Comparison of ENCODE assay signal across 17 cellular contexts in genomic region chr14:64673329-64673728, GRCh38. TPM values are rescaled to one million over a fixed set of nuclear protein-coding genes. Genes with fewer than 3 reads are reported as not detected.
DNase-seq lines count a peak whose midpoint lies in the region; ATAC-seq, FAIRE-seq and TF ChIP-seq lines count a peak whose summit lies in the region.
"Had no signal": no experiment of that assay in that cellular context is flagged by ENCODE, and none has a peak within 500 bp of the region (broad histone marks: within the 10 kb centered on the region; RNA-seq: fewer than 3 reads in every experiment).

No MANE protein-coding gene starts in this region.

- no peaks in the 10 kb centered on the region for H4K20me1 ChIP-seq in GM12878 (ENCODE audit: control insufficient read depth, insufficient read depth)
- no peaks in the 10 kb centered on the region for H4K20me1 ChIP-seq in neural progenitor cell (ENCODE audit: low read depth)

- H3K36me3 ChIP-seq in GM12878 (ENCODE audit: control insufficient read depth in 2 of 2, insufficient read depth in 2 of 2, low read length in 1 of 2) (no peaks in the 10 kb centered on the region), neural progenitor cell (no peaks in the 10 kb centered on the region)
- H3K36me3 ChIP-seq: BE2C, WERI-Rb-1 had no signal

- RAD21 ChIA-PET in GM12878 (lab: Charles Lee; ENCODE audit: unreplicated experiment), result interaction anchor here (0.9 to 3.0 kb wide), 9 partner anchors 9 to 237 kb away, joined by 3 to 19 read pairs (median 5); no protein-coding TSS in a partner anchor

- TF ChIP-seq RAD21 in GM12878 (IDR thresholded peaks at IDR 0.05; ENCODE audit: insufficient read depth, low read depth, low read length), result no peak

- peaks cover 28% of the 10 kb centered on the region for H3K4me1 Mint-ChIP-seq in CD4-positive, alpha-beta T cell (ENCODE audit: low read depth)
- H3K4me1 Mint-ChIP-seq in natural killer cell treated with Interleukin-12 subunit alpha and Interleukin-12 subunit beta and Interleukin-15 and Interleukin-18, amount 100 ng/mL, for 72 hours (ENCODE audit: low read depth in 2 of 2), result peaks cover 30 to 39% of the 10 kb centered on the region in 2 donors
- H3K4me1 Mint-ChIP-seq in neural progenitor cell, result peaks cover 8% of the 10 kb centered on the region

- H2AFZ ChIP-seq in GM12878 (ENCODE audit: control insufficient read depth, low read depth, low read length) (peak overlapping the region; percentile 1; the same call in 1 of the 2 replicates), neural progenitor cell (replicated peaks) (no peak overlapping the region)

- SMC1A ChIA-PET in GM12878 (lab: Charles Lee; ENCODE audit: uncharacterized antibody, unreplicated experiment), result interaction anchor here (0.7 to 5.0 kb wide), 13 partner anchors 8 to 226 kb away, joined by 3 to 38 read pairs (median 5); no protein-coding TSS in a partner anchor

- in situ Hi-C loops in GM12878 (cut with MboI), result loop anchor here (5.0 kb wide), 1 partner anchor 89 kb away; no protein-coding TSS in a partner anchor

- CTCF ChIA-PET in CD4-positive, alpha-beta T cell (lab: Charles Lee), result interaction anchor here (1.2 to 2.6 kb wide), 3 partner anchors 89 to 219 kb away, joined by 5 to 11 read pairs (median 8); no protein-coding TSS in a partner anchor
- CTCF ChIA-PET in GM12878 (lab: Yijun Ruan, JAX), result interaction anchor here (0.5 to 9.8 kb wide), 12 partner anchors 12 to 329 kb away, joined by 3 to 69 read pairs (median 6); no protein-coding TSS in a partner anchor

- 58% methylated on average over 8 of the region's 8 CpGs for WGBS in GM12878 (ENCODE audit: insufficient coverage, insufficient replicate concordance, low lambda C conversion rate, missing lambda C conversion rate)

- no peak for TF ChIP-seq EP300 in GM12878 (IDR thresholded peaks at IDR 0.05; ENCODE audit: borderline replicate concordance in 1 of 2, control insufficient read depth in 1 of 2, low read depth in 2 of 2, low read length in 2 of 2)

- no peak overlapping the region for H3K9ac ChIP-seq in GM12878 (ENCODE audit: control insufficient read depth, insufficient read depth, low read length)
- H3K9ac ChIP-seq in neural progenitor cell, result no peak overlapping the region

- no peak overlapping the region for H3K4me3 ChIP-seq in HL-60 (replicated peaks; ENCODE audit: insufficient read depth, low read length)
- H3K4me3 ChIP-seq in GM12878, result no peak overlapping the region
- no peak overlapping the region for H3K4me3 ChIP-seq in neural progenitor cell
- H3K4me3 ChIP-seq: dorsolateral prefrontal cortex, testis had no signal

- POLR2A ChIA-PET in CD4-positive, alpha-beta T cell (lab: Charles Lee), result interaction anchor here (0.9 kb wide), 1 partner anchor 15 kb away, joined by 3 read pairs; no protein-coding TSS in a partner anchor
- POLR2A ChIA-PET in GM12878 (lab: Charles Lee), result no interaction called here

- H3K4me2 ChIP-seq in GM12878 (ENCODE audit: control insufficient read depth, insufficient read depth) (no peak overlapping the region), neural progenitor cell (no peak overlapping the region)

- H3F3A ChIP-seq in neural progenitor cell (ENCODE audit: low read depth), result no peaks in the 10 kb centered on the region

- no peaks in the 10 kb centered on the region for H3K9me3 Mint-ChIP-seq in CD4-positive, alpha-beta T cell
- H3K9me3 Mint-ChIP-seq in natural killer cell treated with Interleukin-12 subunit alpha and Interleukin-12 subunit beta and Interleukin-15 and Interleukin-18, amount 100 ng/mL, for 72 hours, result peaks cover 3% of the 10 kb centered on the region
- H3K9me3 Mint-ChIP-seq in neural progenitor cell, result no peaks in the 10 kb centered on the region
- H3K9me3 Mint-ChIP-seq: activated naive CD4-positive, alpha-beta T cell treated with anti-CD3 and anti-CD28 coated beads, Interleukin-2, amount 50 U/mL, for 24 hours; brain had no signal

- H3K27ac ChIP-seq in CD4-positive, alpha-beta T cell (ENCODE audit: low read depth, low read length), result no peak overlapping the region
- H3K27ac ChIP-seq in HL-60 (replicated peaks) (peak overlapping the region; percentile 81), GM12878 (ENCODE audit: control insufficient read depth, insufficient read depth) (no peak overlapping the region), neural progenitor cell (no peak overlapping the region)
- H3K27ac ChIP-seq: testis, WERI-Rb-1 had no signal

- H3K36me3 Mint-ChIP-seq in CD4-positive, alpha-beta T cell (ENCODE audit: low read depth), result no peaks in the 10 kb centered on the region
- peaks cover 7% of the 10 kb centered on the region for H3K36me3 Mint-ChIP-seq in natural killer cell treated with Interleukin-12 subunit alpha and Interleukin-12 subunit beta and Interleukin-15 and Interleukin-18, amount 100 ng/mL, for 72 hours
- H3K36me3 Mint-ChIP-seq in neural progenitor cell, result no peaks in the 10 kb centered on the region
- H3K36me3 Mint-ChIP-seq: activated naive CD4-positive, alpha-beta T cell treated with anti-CD3 and anti-CD28 coated beads, Interleukin-2, amount 50 U/mL, for 24 hours; brain had no signal

- peak overlapping the region; percentile 21 for H3K27ac Mint-ChIP-seq in CD4-positive, alpha-beta T cell
- peak overlapping the region; percentile 19 to 26 for H3K27ac Mint-ChIP-seq in natural killer cell treated with Interleukin-12 subunit alpha and Interleukin-12 subunit beta and Interleukin-15 and Interleukin-18, amount 100 ng/mL, for 72 hours
- no peak overlapping the region for H3K27ac Mint-ChIP-seq in neural progenitor cell
- H3K27ac Mint-ChIP-seq: activated naive CD4-positive, alpha-beta T cell treated with anti-CD3 and anti-CD28 coated beads, Interleukin-2, amount 50 U/mL, for 24 hours had no signal

- no peaks in the 10 kb centered on the region for H3K27me3 Mint-ChIP-seq in CD4-positive, alpha-beta T cell
- H3K27me3 Mint-ChIP-seq in natural killer cell treated with Interleukin-12 subunit alpha and Interleukin-12 subunit beta and Interleukin-15 and Interleukin-18, amount 100 ng/mL, for 72 hours, result peaks cover 0 to 5% of the 10 kb centered on the region in 2 donors
- H3K27me3 Mint-ChIP-seq in neural progenitor cell (ENCODE audit: insufficient read depth, low read depth), result peaks cover 4% of the 10 kb centered on the region
- H3K27me3 Mint-ChIP-seq: activated naive CD4-positive, alpha-beta T cell treated with anti-CD3 and anti-CD28 coated beads, Interleukin-2, amount 50 U/mL, for 24 hours had no signal

- TF ChIP-seq POLR2A in GM12878 (IDR thresholded peaks at IDR 0.05; ENCODE audit: low read depth, low read length), result no peak

- no peak for FAIRE-seq in GM12878 (lab: Jason Lieb, UNC)
- no peak for FAIRE-seq in frontal cortex (lab: Jason Lieb, UNC)
- FAIRE-seq: GM19239 had no signal

- TF ChIP-seq CTCF in CD4-positive, alpha-beta T cell (IDR thresholded peaks at IDR 0.05), result no peak
- TF ChIP-seq CTCF in HL-60 (IDR thresholded peaks at IDR 0.05; ENCODE audit: insufficient read depth, low read length) (no peak), GM12878 (IDR thresholded peaks at IDR 0.05 in 2 of 3, conservative IDR thresholded peaks at IDR 0.05 in 1 of 3; ENCODE audit: control insufficient read depth in 2 of 3, extremely low read depth in 1 of 3, insufficient read depth in 1 of 3, low read depth in 3 of 3, low read length in 3 of 3) (no peak), neural progenitor cell (IDR thresholded peaks at IDR 0.05) (no peak)

- H3K79me2 ChIP-seq in GM12878 (ENCODE audit: control insufficient read depth, insufficient read depth, low read length) (no peaks in the 10 kb centered on the region), neural progenitor cell (ENCODE audit: low read depth) (no peaks in the 10 kb centered on the region)

- no peak overlapping the region for H3K4me3 Mint-ChIP-seq in CD4-positive, alpha-beta T cell
- H3K4me3 Mint-ChIP-seq in natural killer cell treated with Interleukin-12 subunit alpha and Interleukin-12 subunit beta and Interleukin-15 and Interleukin-18, amount 100 ng/mL, for 72 hours, result no peak overlapping the region
- H3K4me3 Mint-ChIP-seq in neural progenitor cell, result no peak overlapping the region
- H3K4me3 Mint-ChIP-seq: activated naive CD4-positive, alpha-beta T cell treated with anti-CD3 and anti-CD28 coated beads, Interleukin-2, amount 50 U/mL, for 24 hours; brain had no signal

- intact Hi-C loops in CD4-positive, alpha-beta T cell (cut with DNase I, micrococcal nuclease), result loop anchor here (1.0 to 10.0 kb wide), 3 partner anchors 91 to 311 kb away; partner anchors contain the start of gene FNTB (in 1 of the 2)
- intact Hi-C loops in GM12878 (cut with micrococcal nuclease; ENCODE audit: unreplicated experiment), result loop anchor here (5.0 to 10.0 kb wide), 2 partner anchors 219 to 311 kb away; partner anchors contain the start of gene FNTB

- H3K9me3 ChIP-seq in CD4-positive, alpha-beta T cell (ENCODE audit: control insufficient read depth, low read length), result no peaks in the 10 kb centered on the region
- H3K9me3 ChIP-seq in GM12878 (replicated peaks; ENCODE audit: control insufficient read depth, insufficient read depth, low read length) (no peaks in the 10 kb centered on the region; the same call in 2 of the 3 replicates), neural progenitor cell (ENCODE audit: low read depth) (no peaks in the 10 kb centered on the region)
- H3K9me3 ChIP-seq: BE2C, testis had no signal

- peaks cover 6% of the 10 kb centered on the region for H3K4me1 ChIP-seq in GM12878 (ENCODE audit: control insufficient read depth, insufficient read depth, low read length)
- H3K4me1 ChIP-seq in neural progenitor cell, result peaks cover 3% of the 10 kb centered on the region
- H3K4me1 ChIP-seq: BE2C, testis had no signal

- BruUV-seq in GM12878 (replicated peaks; lab: Mats Ljungman, UMichigan), result no TSS peak

- no peak for ATAC-seq in CD4-positive, alpha-beta T cell (ENCODE audit: poor library complexity)
- ATAC-seq in GM12878, result no peak; the same call in 2 of the 3 replicates
- ATAC-seq in natural killer cell treated with Interleukin-12 subunit alpha and Interleukin-12 subunit beta and Interleukin-15 and Interleukin-18, amount 100 ng/mL, for 72 hours, result peak in 1 of 2 donors; percentile 11

- no peak for DNase-seq in CD4-positive, alpha-beta T cell
- DNase-seq in HL-60 (ENCODE audit: low read depth in 1 of 2, low spot score in 1 of 2) (peak in 1 of 2 experiments; percentile 42), GM12878 (ENCODE audit: low read depth, low spot score) (no peak), neural progenitor cell (ENCODE audit: low spot score) (no peak), frontal cortex (ENCODE audit: low spot score in 2 of 2) (no peak), SHP77 (lab: John Stamatoyannopoulos, UW) (no peak)
- no peak for DNase-seq in natural killer cell treated with Interleukin-12 subunit alpha and Interleukin-12 subunit beta and Interleukin-15 and Interleukin-18, amount 100 ng/mL, for 72 hours (ENCODE audit: low spot score)
- DNase-seq: BE2C, dorsolateral prefrontal cortex, hippocampal formation, MM.1S, NCI-H2081 treated with DMSO at 0.1 percent for 48 hours, testis, WERI-Rb-1 had no signal

- no peaks in the 10 kb centered on the region for H3K27me3 ChIP-seq in CD4-positive, alpha-beta T cell (ENCODE audit: control insufficient read depth, insufficient read depth, low read length)
- H3K27me3 ChIP-seq in HL-60 (ENCODE audit: insufficient read depth, poor library complexity, severe bottlenecking) (no peaks in the 10 kb centered on the region), GM12878 (replicated peaks in 1 of 2; ENCODE audit: control insufficient read depth in 2 of 2, insufficient read depth in 2 of 2, low read length in 1 of 2) (no peaks in the 10 kb centered on the region), neural progenitor cell (no peaks in the 10 kb centered on the region)
- H3K27me3 ChIP-seq: BE2C, dorsolateral prefrontal cortex, testis had no signal

RNA-seq across cellular contexts. Expression of gene PLEKHG3, which starts 30.9 kb away (rescaled TPM):
- total RNA-seq in CD4-positive, alpha-beta T cell, result 10 to 100 TPM; 12.1 to 13.3 TPM
- total RNA-seq in GM12878 (2013; cell fraction: nucleolus; rRNA removed), result 0.44 and 0.88 TPM in 2 replicates
- total RNA-seq in GM12878 (2014; rRNA removed) (0.05 TPM in 1 of 2 replicates, not detected in the other), GM12878 (2014; rRNA removed; fragmentation: Illumina TruSeq; extraction: Trizol) (not detected in 2 replicates), GM12878 (2021) (0.32 and 0.64 TPM in 2 replicates), neural progenitor cell (ENCODE audit: low replicate concordance) (12.6 and 50.0 TPM in 2 replicates), frontal cortex (7.3 TPM)
- polyA plus RNA-seq in GM12878 (2011; ENCODE audit: low read depth), result not detected
- polyA plus RNA-seq in GM12878 (2011; rRNA removed) (0.37 and 0.73 TPM in 2 replicates), GM12878 (2014; fragmentation: Illumina TruSeq; extraction: Trizol) (0.03 TPM in 1 of 2 replicates, not detected in the other), GM12878 (2014; fragmentation: Nextera tagmentation; extraction: Ambion mirVana) (not detected), GM12878 (2014; rRNA removed) (0.05 and 0.06 TPM in 2 replicates), GM12878 (2016; fragmentation: Nextera tagmentation; extraction: Ambion mirVana) (under 1 TPM in 1 of 2 experiments, not detected in 1; 0.07 TPM)
- 0.65 and 0.66 TPM in 2 replicates for polyA plus RNA-seq in GM12878 (2011; cell fraction: cytosol; rRNA removed)
- polyA plus RNA-seq in GM12878 (2011; cell fraction: nucleus; rRNA removed), result 2.0 and 2.6 TPM in 2 replicates
- 0.15 TPM in 1 of 2 replicates, not detected in the other for polyA plus RNA-seq in GM12878 (2012)
- 1.4 and 1.6 TPM in 2 replicates for polyA minus RNA-seq in GM12878 (2011; rRNA and poly(A)+ RNA removed)
- 0.27 and 3.2 TPM in 2 replicates for polyA minus RNA-seq in GM12878 (2011; cell fraction: cytosol; rRNA and poly(A)+ RNA removed)
- 0.85 and 1.1 TPM in 2 replicates for polyA minus RNA-seq in GM12878 (2011; cell fraction: nucleus; rRNA and poly(A)+ RNA removed)
- 10 to 100 TPM; 17.1 to 30.3 TPM for total RNA-seq in natural killer cell treated with Interleukin-12 subunit alpha and Interleukin-12 subunit beta and Interleukin-15 and Interleukin-18, amount 100 ng/mL, for 72 hours
